8 cellular contexts compared by ENCODE assay signal in the genomic region with DNA sequence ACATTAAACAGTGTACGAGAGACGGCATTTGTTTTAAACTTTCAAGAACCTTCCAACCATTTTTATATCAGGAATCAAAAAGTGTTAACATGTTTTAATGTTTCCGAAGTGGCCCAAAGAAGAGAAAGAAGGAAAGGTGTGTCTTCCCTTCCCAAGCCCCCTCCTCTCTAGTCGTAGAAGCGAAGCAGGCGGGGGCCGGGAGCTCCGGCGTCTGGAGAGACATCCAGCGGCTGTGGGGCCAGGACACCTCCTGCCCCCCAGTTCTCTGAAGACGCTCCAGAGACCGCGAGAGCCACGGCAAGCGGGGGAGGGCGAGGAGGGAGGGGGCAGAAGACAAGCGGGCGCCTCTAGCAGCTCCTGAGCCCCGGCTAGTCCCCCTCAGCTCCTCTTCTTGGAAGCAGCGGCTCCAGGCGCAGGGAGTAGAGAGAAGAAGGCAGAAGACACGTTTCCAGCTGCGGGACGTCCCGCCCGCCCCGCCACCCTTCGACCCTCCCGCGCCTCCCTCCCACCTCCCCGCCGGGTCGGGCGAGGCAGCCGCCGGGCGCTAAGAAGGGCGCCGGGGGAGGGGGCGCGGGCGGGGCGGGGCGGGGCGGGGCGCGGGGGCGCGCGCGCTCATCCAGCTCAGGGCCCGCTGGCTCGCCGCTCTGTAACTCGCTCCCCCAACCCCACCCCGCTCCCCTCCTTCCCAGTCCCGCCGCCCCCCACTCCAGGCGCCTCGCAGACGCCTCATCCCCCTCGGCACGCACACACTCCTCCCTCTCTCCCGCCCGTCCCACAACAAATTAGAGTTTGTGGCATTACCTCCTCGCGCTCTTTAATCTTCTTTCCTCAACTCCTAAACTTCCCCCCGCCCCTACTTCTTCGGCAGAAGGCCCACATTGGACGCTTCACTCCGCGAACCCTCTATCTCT. TPM values are rescaled to one million over a fixed set of nuclear protein-coding genes. Genes with fewer than 3 reads are reported as not detected.
DNase-seq lines count a peak whose midpoint lies in the region; ATAC-seq and TF ChIP-seq lines count a peak whose summit lies in the region.

A gene (minus strand): TSS at position 871 of the 911 bp plus-strand sequence.

- H3K4me1 ChIP-seq in HUES6 (ENCODE audit: control insufficient read depth, insufficient read depth, low read length), result 0 out of 2 replicates have a peak, but pooled peaks cover 3% of the 10 kb centered on the region
- H3K4me1 ChIP-seq in SJSA1 (replicated peaks), result peaks cover 4% of the 10 kb centered on the region; the same call in 1 of the 2 replicates
- peaks cover 5 to 51% (median 7%) of the 10 kb centered on the region in 3 donors for H3K4me1 ChIP-seq in gastroesophageal sphincter

- no peak for TF ChIP-seq CTCF in gastroesophageal sphincter (IDR thresholded peaks at IDR 0.05)

- H3K36me3 ChIP-seq in HUES6 (ENCODE audit: control insufficient read depth, insufficient read depth, low read length) (no peaks in the 10 kb centered on the region), SJSA1 (no peaks in the 10 kb centered on the region), gastroesophageal sphincter (no peaks in the 10 kb centered on the region)

- H3K9ac ChIP-seq in HUES6 (ENCODE audit: low read length), result peak within 1 kb of the TSS; percentile 77

- 0 to 3% methylated on average over 4 to 11 of the region's 72 CpGs for WGBS in gastroesophageal sphincter (ENCODE audit: low coverage in 1 of 2), 2 donors

- no peaks in the 10 kb centered on the region for H3K27me3 ChIP-seq in HUES6 (ENCODE audit: control insufficient read depth, insufficient read depth, low read length)
- no peaks in the 10 kb centered on the region for H3K27me3 ChIP-seq in SJSA1 (replicated peaks)
- H3K27me3 ChIP-seq in gastroesophageal sphincter, result no peaks in the 10 kb centered on the region

- peak; percentile 62 for DNase-seq in COR-L47 (lab: John Stamatoyannopoulos, UW)
- peak; percentile 77 to 81 for DNase-seq in SJSA1 (ENCODE audit: low read depth in 1 of 2, low spot score in 2 of 2)
- peak; percentile 76 for DNase-seq in activated naive CD4-positive, alpha-beta T cell treated with Interleukin-2 at 50 U/mL for 16 hours
- DNase-seq in nucleus accumbens (lab: John Stamatoyannopoulos, UW), result peak in 44 of 56 donors; percentile 6 to 88 (median 66)

- H3K4me3 ChIP-seq in HUES6 (ENCODE audit: low read depth, low read length) (peak within 1 kb of the TSS; percentile 81), SJSA1 (peak within 1 kb of the TSS; percentile 53), gastroesophageal sphincter (peak within 1 kb of the TSS; percentile 81 to 96)

- ATAC-seq in GM21381 (IDR thresholded peaks at IDR 0.05; ENCODE audit: unreplicated experiment) (peak; percentile 28), gastroesophageal sphincter (peak; percentile 29)

- H3K27ac ChIP-seq in HUES6 (ENCODE audit: low read depth, low read length), result peak within 1 kb of the TSS; percentile 58
- peak within 1 kb of the TSS; percentile 95 for H3K27ac ChIP-seq in SJSA1
- peak within 1 kb of the TSS; percentile 96 to 99 (median 98) for H3K27ac ChIP-seq in gastroesophageal sphincter
- peak within 1 kb of the TSS; percentile 95 for H3K27ac ChIP-seq in temporal lobe (ENCODE audit: low read depth, low read length)

- no peaks in the 10 kb centered on the region for H3K9me3 ChIP-seq in HUES6 (ENCODE audit: control insufficient read depth, insufficient read depth, low read depth, low read length)
- H3K9me3 ChIP-seq in SJSA1 (replicated peaks), result no peaks in the 10 kb centered on the region
- no peaks in the 10 kb centered on the region for H3K9me3 ChIP-seq in gastroesophageal sphincter

- TF ChIP-seq EP300 in gastroesophageal sphincter (IDR thresholded peaks at IDR 0.05), result no peak

- peak; percentile 45 to 46 for TF ChIP-seq POLR2A in gastroesophageal sphincter (IDR thresholded peaks at IDR 0.05)

RNA-seq across cellular contexts. Expression of the gene that starts here (rescaled TPM):
- 8.3 and 18.2 TPM in 2 replicates for total RNA-seq in SJSA1 (2014; rRNA removed; shearing (Covaris generic))
- total RNA-seq in gastroesophageal sphincter (100 to 1,000 TPM in 2 of 4 donors, 10 to 100 TPM in 2; 53.1 to 113 (median 98.4) TPM), temporal lobe (65.2 TPM)

Comparison
In these comparisons a context has a peak if more than half of its experiments do, and no peak if none do; other contexts are left out.
1. Peak in every context shown above with its lines: DNase-seq, ATAC-seq, H3K4me3 ChIP-seq and H3K27ac ChIP-seq.